ENCODE assay signal across 8 cellular contexts in genomic region chr3:47282424-47283192, GRCh38. TPM values are rescaled to one million over a fixed set of nuclear protein-coding genes. Genes with fewer than 3 reads are reported as not detected.
DNase-seq lines count a peak whose midpoint lies in the region; ATAC-seq and TF ChIP-seq lines count a peak whose summit lies in the region.

A gene with protein sequence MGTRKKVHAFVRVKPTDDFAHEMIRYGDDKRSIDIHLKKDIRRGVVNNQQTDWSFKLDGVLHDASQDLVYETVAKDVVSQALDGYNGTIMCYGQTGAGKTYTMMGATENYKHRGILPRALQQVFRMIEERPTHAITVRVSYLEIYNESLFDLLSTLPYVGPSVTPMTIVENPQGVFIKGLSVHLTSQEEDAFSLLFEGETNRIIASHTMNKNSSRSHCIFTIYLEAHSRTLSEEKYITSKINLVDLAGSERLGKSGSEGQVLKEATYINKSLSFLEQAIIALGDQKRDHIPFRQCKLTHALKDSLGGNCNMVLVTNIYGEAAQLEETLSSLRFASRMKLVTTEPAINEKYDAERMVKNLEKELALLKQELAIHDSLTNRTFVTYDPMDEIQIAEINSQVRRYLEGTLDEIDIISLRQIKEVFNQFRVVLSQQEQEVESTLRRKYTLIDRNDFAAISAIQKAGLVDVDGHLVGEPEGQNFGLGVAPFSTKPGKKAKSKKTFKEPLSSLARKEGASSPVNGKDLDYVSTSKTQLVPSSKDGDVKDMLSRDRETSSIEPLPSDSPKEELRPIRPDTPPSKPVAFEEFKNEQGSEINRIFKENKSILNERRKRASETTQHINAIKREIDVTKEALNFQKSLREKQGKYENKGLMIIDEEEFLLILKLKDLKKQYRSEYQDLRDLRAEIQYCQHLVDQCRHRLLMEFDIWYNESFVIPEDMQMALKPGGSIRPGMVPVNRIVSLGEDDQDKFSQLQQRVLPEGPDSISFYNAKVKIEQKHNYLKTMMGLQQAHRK (minus strand): TSS chr3:47282799. CDS start chr3:47277374, 5,425 bp downstream.
Gene KLHL18 (plus strand): TSS chr3:47282944. CDS start chr3:47282966, 22 bp downstream.

- H3K36me3 ChIP-seq in psoas muscle (ENCODE audit: insufficient read depth in 1 of 2, low read depth in 1 of 2) (peaks cover 3 to 9% of the 10 kb centered on the region in 2 donors), urinary bladder (ENCODE audit: insufficient read depth) (no peaks in the 10 kb centered on the region)

- WGBS in psoas muscle, 3 donors: 0% methylated on average over 72 to 82 of the region's 82 CpGs
- under 1% methylated on average over 82 of the region's 82 CpGs for WGBS in urinary bladder

- H3K4me3 Mint-ChIP-seq in T-helper 1 cell treated with Interleukin-12 subunit alpha and Interleukin-12 subunit beta and Interleukin-4 antibody, amounts not matched to agents 30 μg/mL and 1 μg/mL, for 36 hours: peak within 1 kb of the TSS; percentile 94

- H3K4me1 ChIP-seq in psoas muscle: peaks cover 34% of the 10 kb centered on the region
- no peaks in the 10 kb centered on the region for H3K4me1 ChIP-seq in urinary bladder (ENCODE audit: insufficient read depth)

- intact Hi-C loops in left ventricle myocardium superior (cut with micrococcal nuclease): no loop called here
- intact Hi-C loops in psoas muscle (cut with DNase I): loop anchor here (2.0 to 5.0 kb wide), 3 partner anchors 40 to 115 kb away; no protein-coding TSS in a partner anchor

- ATAC-seq in HG02852 (IDR thresholded peaks at IDR 0.05; ENCODE audit: unreplicated experiment) (peak; percentile 85), left ventricle myocardium superior (peak; percentile 98), psoas muscle (peak; percentile 97 to 98 (median 98))

- TF ChIP-seq CTCF in GM13977 (IDR thresholded peaks at IDR 0.05; ENCODE audit: extremely low read depth, insufficient read depth, missing control alignments) (peak; percentile 10), psoas muscle (IDR thresholded peaks at IDR 0.05) (no peak)

- peaks cover 20% of the 10 kb centered on the region for H3K4me1 Mint-ChIP-seq in T-helper 1 cell treated with Interleukin-12 subunit alpha and Interleukin-12 subunit beta and Interleukin-4 antibody, amounts not matched to agents 30 μg/mL and 1 μg/mL, for 36 hours (ENCODE audit: low read depth)

- H3K27me3 Mint-ChIP-seq in T-helper 1 cell treated with Interleukin-12 subunit alpha and Interleukin-12 subunit beta and Interleukin-4 antibody, amounts not matched to agents 30 μg/mL and 1 μg/mL, for 36 hours (ENCODE audit: low read depth): no peaks in the 10 kb centered on the region

- H3K27ac ChIP-seq in angular gyrus (ENCODE audit: low read depth, low read length) (peak within 1 kb of the TSS; percentile 98), psoas muscle (peak within 1 kb of the TSS; percentile 97), urinary bladder (ENCODE audit: low read depth) (peak within 1 kb of the TSS; percentile 76)

- no peaks in the 10 kb centered on the region for H3K27me3 ChIP-seq in psoas muscle (ENCODE audit: insufficient read depth in 3 of 3, low read length in 2 of 3)

- H3K9me3 Mint-ChIP-seq in T-helper 1 cell treated with Interleukin-12 subunit alpha and Interleukin-12 subunit beta and Interleukin-4 antibody, amounts not matched to agents 30 μg/mL and 1 μg/mL, for 36 hours: no peaks in the 10 kb centered on the region

- peaks cover 6% of the 10 kb centered on the region for H3K36me3 Mint-ChIP-seq in T-helper 1 cell treated with Interleukin-12 subunit alpha and Interleukin-12 subunit beta and Interleukin-4 antibody, amounts not matched to agents 30 μg/mL and 1 μg/mL, for 36 hours (ENCODE audit: low read depth)

- H3K27ac Mint-ChIP-seq in T-helper 1 cell treated with Interleukin-12 subunit alpha and Interleukin-12 subunit beta and Interleukin-4 antibody, amounts not matched to agents 30 μg/mL and 1 μg/mL, for 36 hours: peak within 1 kb of the TSS; percentile 99

- in situ Hi-C loops in GM13977 (cut with MboI; ENCODE audit: low pct_unique_long_range_greater_than_20kb, low sequenced_read_pairs, unreplicated experiment): no loop called here

- H3K9me3 ChIP-seq in psoas muscle: no peaks in the 10 kb centered on the region

- DNase-seq in GM13977 (ENCODE audit: low spot score): peak; percentile 94
- DNase-seq in NCI-H146 (lab: John Stamatoyannopoulos, UW): peak; percentile 90
- peak; percentile 96 for DNase-seq in left ventricle myocardium superior
- peak; percentile 94 to 96 for DNase-seq in psoas muscle

- H3K4me3 ChIP-seq in psoas muscle: peak within 1 kb of the TSS; percentile 97
- peak within 1 kb of the TSS; percentile 70 for H3K4me3 ChIP-seq in urinary bladder (ENCODE audit: low read depth, low read length)

RNA-seq across cellular contexts. Expression of the first gene that starts in this region (rescaled TPM):
- total RNA-seq in left ventricle myocardium superior (8.8 TPM), psoas muscle (1 to 10 TPM; 3.5 to 5.9 (median 4.4) TPM), urinary bladder (4.3 TPM)
- polyA plus RNA-seq in psoas muscle (10 to 100 TPM in 2 of 3 donors, 1 to 10 TPM in 1; 7.7 to 15.5 (median 11.7) TPM), urinary bladder (11.3 TPM)

RNA-seq across cellular contexts. Expression of gene KLHL18, which starts in this region (rescaled TPM):
- total RNA-seq in left ventricle myocardium superior (55.0 TPM), psoas muscle (10 to 100 TPM; 44.2 to 68.7 (median 53.8) TPM), urinary bladder (13.1 TPM)
- polyA plus RNA-seq in psoas muscle (100 to 1,000 TPM; 129 to 170 (median 162) TPM), urinary bladder (11.9 TPM)

Comparison
In these comparisons a context has a peak if more than half of its experiments do, and no peak if none do; other contexts are left out.
1. Peak in every context shown above with its lines: DNase-seq, ATAC-seq, H3K4me3 ChIP-seq and H3K27ac ChIP-seq.
2. RNA of gene KLHL18 (polyA plus RNA-seq): 129 to 170 TPM in psoas muscle; 11.9 TPM in urinary bladder (single experiment); every median in the first group is over 10 times any median in the second.